ENCODE assay signal across 8 cellular contexts in genomic region chr5:14665949-14666741, GRCh38. TPM values are rescaled to one million over a fixed set of nuclear protein-coding genes. Genes with fewer than 3 reads are reported as not detected.
A peak's percentile ranks its signal among the peaks of the same experiment; 100 is the strongest.
DNase-seq lines count a peak whose midpoint lies in the region; ATAC-seq and TF ChIP-seq lines count a peak whose summit lies in the region.

No MANE protein-coding gene starts in this region.

- TF ChIP-seq CTCF in BJ (IDR thresholded peaks at IDR 0.05; ENCODE audit: insufficient read depth, low read depth, low read length) (no peak), right lobe of liver (IDR thresholded peaks at IDR 0.05) (peak in 3 of 4 donors; percentile 12 to 20 (median 13))

- intact Hi-C loops in right lobe of liver (cut with DNase I), result no loop called here

- peaks cover 85% of the 10 kb centered on the region for H3K4me1 Mint-ChIP-seq in activated naive CD8-positive, alpha-beta T cell treated with anti-CD3 and anti-CD28 coated beads, Interleukin-2, amount 50 U/mL, for 24 hours

- peak overlapping the region; percentile 68; the same call in 1 of the 2 replicates for H3K4me3 ChIP-seq in BJ (ENCODE audit: low read depth, low read length)
- peak overlapping the region; percentile 67 to 74 (median 72) for H3K4me3 ChIP-seq in right lobe of liver

- peak overlapping the region; percentile 62 to 98 (median 87) for H3K27ac ChIP-seq in right lobe of liver

- H3K27me3 ChIP-seq in BJ (ENCODE audit: control insufficient read depth, insufficient read depth, low read length), result no peaks in the 10 kb centered on the region
- H3K27me3 ChIP-seq in right lobe of liver, result no peaks in the 10 kb centered on the region

- 16% methylated on average over 9 of the region's 9 CpGs for WGBS in right lobe of liver (ENCODE audit: insufficient coverage, low coverage, low lambda C conversion rate, missing lambda C conversion rate)

- H3K27me3 Mint-ChIP-seq in activated naive CD8-positive, alpha-beta T cell treated with anti-CD3 and anti-CD28 coated beads, Interleukin-2, amount 50 U/mL, for 24 hours, result no peaks in the 10 kb centered on the region

- H3K9me3 ChIP-seq in right lobe of liver, result no peaks in the 10 kb centered on the region

- peak overlapping the region; percentile 98 for H3K4me3 Mint-ChIP-seq in activated naive CD8-positive, alpha-beta T cell treated with anti-CD3 and anti-CD28 coated beads, Interleukin-2, amount 50 U/mL, for 24 hours

- peaks cover 32% of the 10 kb centered on the region for H3K36me3 Mint-ChIP-seq in activated naive CD8-positive, alpha-beta T cell treated with anti-CD3 and anti-CD28 coated beads, Interleukin-2, amount 50 U/mL, for 24 hours (ENCODE audit: low read depth)

- CTCF ChIA-PET in BJ (lab: Yijun Ruan, JAX), result interaction anchor here (1.7 kb wide), 1 partner anchor 17 kb away, joined by 6 read pairs; no protein-coding TSS in a partner anchor

- ATAC-seq in GM18861 (IDR thresholded peaks at IDR 0.05; ENCODE audit: unreplicated experiment), result peak; percentile 28
- peak; percentile 40 for ATAC-seq in HG03025 (IDR thresholded peaks at IDR 0.05; ENCODE audit: low FRiP score, unreplicated experiment)
- no peak for ATAC-seq in activated naive CD8-positive, alpha-beta T cell treated with anti-CD3 and anti-CD28 coated beads, Interleukin-2, amount 50 U/mL, for 24 hours
- ATAC-seq in right lobe of liver, result peak; percentile 22 to 30 (median 23)
- peak; percentile 22 for ATAC-seq in stimulated activated naive CD8-positive, alpha-beta T cell treated with anti-CD3 and anti-CD28 coated beads, Interleukin-15, Interleukin-2, amounts not matched to agents 100 U/mL and 50 U/mL, for 24 hours

- peaks cover 0 to 62% (median 17%) of the 10 kb centered on the region in 4 donors for H3K4me1 ChIP-seq in right lobe of liver

- no peaks in the 10 kb centered on the region for H3K36me3 ChIP-seq in BJ (ENCODE audit: control insufficient read depth, insufficient read depth, low read length)
- no peaks in the 10 kb centered on the region for H3K36me3 ChIP-seq in right lobe of liver

- H3K9me3 Mint-ChIP-seq in activated naive CD8-positive, alpha-beta T cell treated with anti-CD3 and anti-CD28 coated beads, Interleukin-2, amount 50 U/mL, for 24 hours, result no peaks in the 10 kb centered on the region

- DNase-seq in BJ (ENCODE audit: low read depth) (no peak), RPMI8226 (peak; percentile 75), right lobe of liver (peak in 2 of 3 donors; percentile 35 to 60), NCI-H146 (lab: John Stamatoyannopoulos, UW) (no peak)
- peak; percentile 56 for DNase-seq in activated naive CD8-positive, alpha-beta T cell treated with anti-CD3 and anti-CD28 coated beads, Interleukin-2, amount 50 U/mL, for 24 hours
- peak; percentile 60 for DNase-seq in stimulated activated naive CD8-positive, alpha-beta T cell treated with anti-CD3 and anti-CD28 coated beads, Interleukin-15, Interleukin-2, amounts not matched to agents 100 U/mL and 50 U/mL, for 24 hours

- H3K27ac Mint-ChIP-seq in activated naive CD8-positive, alpha-beta T cell treated with anti-CD3 and anti-CD28 coated beads, Interleukin-2, amount 50 U/mL, for 24 hours, result peak overlapping the region; percentile 94

- POLR2A ChIA-PET in BJ (lab: Charles Lee), result interaction anchor here (0.6 kb wide), 1 partner anchor 31 kb away, joined by 3 read pairs; no protein-coding TSS in a partner anchor

- TF ChIP-seq POLR2A in right lobe of liver (IDR thresholded peaks at IDR 0.05), result no peak

RNA-seq across cellular contexts. Expression of gene OTULIN, which starts 1.6 kb away (rescaled TPM):
- 8.5 and 10.1 TPM in 2 replicates for polyA plus RNA-seq in BJ (2011; rRNA removed)
- 14.9 and 21.6 TPM in 2 replicates for polyA minus RNA-seq in BJ (2011; rRNA and poly(A)+ RNA removed)
- total RNA-seq in right lobe of liver, result 10 to 100 TPM; 25.2 to 34.8 (median 29.2) TPM

Comparison
In these comparisons a context has a peak if more than half of its experiments do, and no peak if none do; other contexts are left out.
1. DNase-seq: peak in RPMI8226 (single experiment), activated naive CD8-positive, alpha-beta T cell treated with anti-CD3 and anti-CD28 coated beads, Interleukin-2, amount 50 U/mL, for 24 hours (single experiment), right lobe of liver (2 of 3) and stimulated activated naive CD8-positive, alpha-beta T cell treated with anti-CD3 and anti-CD28 coated beads, Interleukin-15, Interleukin-2, amounts not matched to agents 100 U/mL and 50 U/mL, for 24 hours (single experiment); none in BJ (single experiment) and NCI-H146 (single experiment).